In the genomic region with DNA sequence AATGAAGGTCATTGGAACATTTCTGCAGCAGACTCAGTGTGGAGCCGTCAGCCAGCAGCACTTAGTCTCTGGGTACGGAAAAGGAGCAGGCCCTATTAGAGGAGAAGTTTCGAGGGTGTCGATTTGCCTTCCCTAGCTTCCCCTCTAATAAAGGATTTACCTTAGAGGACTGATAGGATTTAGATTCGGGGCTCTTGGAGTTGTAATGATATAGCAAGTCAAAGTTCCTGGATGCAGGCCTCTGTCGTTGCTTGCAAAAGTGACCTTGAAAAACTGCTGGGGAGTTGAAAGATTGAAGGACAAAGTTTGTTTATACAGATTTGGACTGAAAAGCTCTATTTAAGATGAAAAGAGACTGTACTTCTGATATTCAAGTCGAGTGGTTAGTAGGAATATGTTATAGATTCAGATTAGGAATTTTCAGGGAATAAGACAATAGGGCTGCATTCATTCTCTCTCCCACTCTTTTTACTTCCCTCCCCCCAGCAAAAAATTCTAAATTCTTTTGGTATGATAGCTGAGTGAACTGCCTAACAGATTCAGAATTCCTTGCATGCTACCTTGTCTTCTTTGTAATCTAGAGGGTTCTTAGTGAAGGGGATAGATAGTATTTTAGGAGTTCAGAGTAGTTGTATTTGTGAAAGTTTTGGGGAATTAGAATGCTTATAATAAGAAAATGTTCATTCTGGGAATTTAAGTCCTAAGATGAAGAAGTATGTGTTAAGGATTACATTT, we compare ENCODE assay signal across 8 cellular contexts. TPM values are rescaled to one million over a fixed set of nuclear protein-coding genes. Genes with fewer than 3 reads are reported as not detected.
DNase-seq lines count a peak whose midpoint lies in the region; ATAC-seq, FAIRE-seq and TF ChIP-seq lines count a peak whose summit lies in the region.

No MANE protein-coding gene starts in this region.

- peaks cover 13% of the 10 kb centered on the region for H3K4me1 ChIP-seq in mesodermal cell (ENCODE audit: control insufficient read depth, insufficient read depth, low read length, poor library complexity, severe bottlenecking)

- H3K27ac ChIP-seq in mesodermal cell (ENCODE audit: low read depth, low read length, severe bottlenecking): peak overlapping the region; percentile 89

- peaks cover 4% of the 10 kb centered on the region for H3K36me3 ChIP-seq in mesodermal cell (ENCODE audit: control insufficient read depth, insufficient read depth, low read length)

- peaks cover 55% of the 10 kb centered on the region for H3K4me1 Mint-ChIP-seq in chondrocyte (ENCODE audit: low read depth)

- H3K4me3 Mint-ChIP-seq in chondrocyte (ENCODE audit: unreplicated experiment): peak overlapping the region; percentile 84

- FAIRE-seq in urothelium cell line (lab: Jason Lieb, UNC): no peak

- 0 to 18% methylated on average over 1 to 3 of the region's 7 CpGs for whole genome bisulfite sequencing in mesodermal cell (ENCODE audit: insufficient coverage in 2 of 2), 2 experiments

- no peaks in the 10 kb centered on the region for H3K27me3 Mint-ChIP-seq in chondrocyte (ENCODE audit: low read depth)

- TF ChIP-seq CTCF in chondrocyte (IDR thresholded peaks at IDR 0.05): no peak

- peak overlapping the region; percentile 54 for H3K4me3 ChIP-seq in mesodermal cell (ENCODE audit: extremely low read depth, insufficient read depth, low read length, poor library complexity, severe bottlenecking)

- no peaks in the 10 kb centered on the region for H3K9me3 ChIP-seq in mesodermal cell (ENCODE audit: control insufficient read depth, low read length)

- H3K9me3 Mint-ChIP-seq in chondrocyte (ENCODE audit: low read depth): no peaks in the 10 kb centered on the region

- peak overlapping the region; percentile 95 for H3K27ac Mint-ChIP-seq in chondrocyte (ENCODE audit: unreplicated experiment)

- H3K36me3 Mint-ChIP-seq in chondrocyte (ENCODE audit: low read depth): no peaks in the 10 kb centered on the region

- intact Hi-C loops in Right ventricle myocardium superior (cut with DNase I): no loop called here
- intact Hi-C loops in cardiac septum (cut with DNase I): no loop called here

- DNase-seq in Right ventricle myocardium superior (no peak), cardiac septum (ENCODE audit: low spot score) (no peak), chondrocyte (ENCODE audit: low spot score) (no peak), urothelium cell line (ENCODE audit: low spot score) (peak; percentile 14), cortex of kidney (lab: John Stamatoyannopoulos, UW) (no peak), SIG-M5 (lab: John Stamatoyannopoulos, UW) (no peak), D341Med (ENCODE audit: low spot score) (no peak)

- ATAC-seq in Right ventricle myocardium superior (ENCODE audit: poor library complexity): peak; percentile 33

RNA-seq across cellular contexts. Expression of a gene that starts 19.2 kb away (rescaled TPM):
- total RNA-seq in Right ventricle myocardium superior (65.9 TPM), cardiac septum (61.7 TPM), chondrocyte (34.2 to 49.2 TPM (median 35.8 TPM) in 3 replicates)
- 44.9 TPM for polyA plus RNA-seq in mesodermal cell (2013, experiment 1 of 2)
- polyA plus RNA-seq in mesodermal cell (2013, experiment 2 of 2): 35.5 TPM

RNA-seq across cellular contexts. Expression of a gene that starts 45.3 kb away (rescaled TPM):
- total RNA-seq in Right ventricle myocardium superior (0.81 TPM), cardiac septum (0.67 TPM), chondrocyte (4.8 to 26.3 TPM (median 26.0 TPM) in 3 replicates)
- 8.8 TPM for polyA plus RNA-seq in mesodermal cell (2013, experiment 1 of 2)
- polyA plus RNA-seq in mesodermal cell (2013, experiment 2 of 2): 8.2 TPM
